Comparison of ENCODE assay signal across 8 cellular contexts in the genomic region with DNA sequence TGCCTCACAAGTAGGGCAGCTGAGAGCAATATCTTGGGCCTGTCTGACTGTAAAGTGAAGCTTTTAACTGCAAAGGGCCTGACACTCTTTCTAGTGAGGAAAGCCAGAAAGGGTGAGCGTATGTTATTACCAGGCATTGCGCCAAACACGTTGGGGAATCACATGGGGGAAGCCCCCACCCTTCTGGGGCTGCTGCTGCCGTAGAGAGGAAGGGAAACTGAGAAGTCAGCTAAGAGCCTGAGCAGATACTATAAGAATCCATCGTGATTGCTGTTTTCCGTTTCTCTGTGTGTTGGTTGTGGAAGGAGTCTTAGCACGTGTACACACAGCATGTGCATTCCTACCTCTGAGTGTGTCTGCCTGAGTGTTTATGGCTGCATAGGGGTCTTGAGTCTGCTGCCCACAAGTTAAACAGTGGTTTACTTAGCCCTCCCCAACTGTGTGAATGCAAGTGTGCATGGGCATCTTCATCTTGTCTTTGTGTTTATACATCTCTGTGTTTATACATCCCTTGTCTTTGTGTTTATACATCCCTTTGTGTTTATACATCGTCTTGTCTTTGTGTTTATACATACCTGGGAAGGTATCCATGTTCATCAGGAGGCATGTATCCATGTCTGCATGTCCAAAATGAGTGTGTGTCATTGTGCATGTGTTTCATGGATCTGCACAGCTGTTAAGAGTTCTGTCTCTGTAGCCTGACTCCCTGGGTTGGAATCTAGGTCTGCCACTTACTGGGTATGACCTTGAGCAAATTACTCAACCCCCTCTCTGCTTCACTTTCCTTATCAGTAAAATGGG. TPM values are rescaled to one million over a fixed set of nuclear protein-coding genes. Genes with fewer than 3 reads are reported as not detected.
DNase-seq lines count a peak whose midpoint lies in the region; ATAC-seq and TF ChIP-seq lines count a peak whose summit lies in the region.

No MANE protein-coding gene starts in this region.

- intact Hi-C loops in ascending aorta (cut with DNase I): no loop called here
- intact Hi-C loops in CD4-positive, alpha-beta memory T cell (cut with micrococcal nuclease): no loop called here

- H3K4me1 ChIP-seq in ascending aorta: no peaks in the 10 kb centered on the region
- H3K4me1 ChIP-seq in CD4-positive, alpha-beta memory T cell (ENCODE audit: insufficient read depth, low read length): no peaks in the 10 kb centered on the region

- H3K27me3 Mint-ChIP-seq in naive thymus-derived CD8-positive, alpha-beta T cell: peaks cover 0 to 15% (median 9%) of the 10 kb centered on the region in 5 donors
- peaks cover 8 to 20% of the 10 kb centered on the region in 2 donors for H3K27me3 Mint-ChIP-seq in CD4-positive, alpha-beta memory T cell

- peaks cover 0 to 23% (median 3%) of the 10 kb centered on the region in 9 donors for H3K9me3 Mint-ChIP-seq in naive thymus-derived CD8-positive, alpha-beta T cell
- H3K9me3 Mint-ChIP-seq in CD4-positive, alpha-beta memory T cell: peaks cover 0 to 11% (median 8%) of the 10 kb centered on the region in 8 donors

- H3K27ac Mint-ChIP-seq in naive thymus-derived CD8-positive, alpha-beta T cell: no peak overlapping the region
- H3K27ac Mint-ChIP-seq in CD4-positive, alpha-beta memory T cell: no peak overlapping the region

- H3K9me3 ChIP-seq in ascending aorta: no peaks in the 10 kb centered on the region
- H3K9me3 ChIP-seq in CD4-positive, alpha-beta memory T cell (ENCODE audit: control insufficient read depth in 1 of 2, low read length in 2 of 2): no peaks in the 10 kb centered on the region

- TF ChIP-seq CTCF in GM06990 (IDR thresholded peaks at IDR 0.05; ENCODE audit: insufficient read depth, low read length, poor library complexity, severe bottlenecking) (no peak), ascending aorta (IDR thresholded peaks at IDR 0.05) (no peak)

- H3K4me3 ChIP-seq in GM06990 (replicated peaks; ENCODE audit: low read depth, low read length) (no peak overlapping the region), ascending aorta (no peak overlapping the region)
- H3K4me3 ChIP-seq in CD4-positive, alpha-beta memory T cell (ENCODE audit: low read length in 2 of 2): no peak overlapping the region

- H3K36me3 ChIP-seq in GM06990 (ENCODE audit: control insufficient read depth, insufficient read depth, low read length) (no peaks in the 10 kb centered on the region), ascending aorta (no peaks in the 10 kb centered on the region)
- H3K36me3 ChIP-seq in CD4-positive, alpha-beta memory T cell (ENCODE audit: insufficient read depth, low read length): no peaks in the 10 kb centered on the region

- POLR2A ChIA-PET in naive thymus-derived CD8-positive, alpha-beta T cell (lab: Charles Lee): no interaction called here
- POLR2A ChIA-PET in CD4-positive, alpha-beta memory T cell (lab: Charles Lee; ENCODE audit: partially characterized antibody): no interaction called here

- H3K27me3 ChIP-seq in GM06990 (replicated peaks; ENCODE audit: control insufficient read depth, insufficient read depth, low read length) (no peaks in the 10 kb centered on the region), ascending aorta (no peaks in the 10 kb centered on the region)
- no peaks in the 10 kb centered on the region for H3K27me3 ChIP-seq in CD4-positive, alpha-beta memory T cell (ENCODE audit: insufficient read depth, low read length)

- H3K4me3 Mint-ChIP-seq in naive thymus-derived CD8-positive, alpha-beta T cell: no peak overlapping the region
- no peak overlapping the region for H3K4me3 Mint-ChIP-seq in CD4-positive, alpha-beta memory T cell

- ATAC-seq in GM21367 (IDR thresholded peaks at IDR 0.05; ENCODE audit: unreplicated experiment): peak; percentile 93
- peak; percentile 87 for ATAC-seq in HG03575 (IDR thresholded peaks at IDR 0.05; ENCODE audit: extremely low read depth, insufficient number of reproducible peaks, low FRiP score, unreplicated experiment)
- ATAC-seq in naive thymus-derived CD8-positive, alpha-beta T cell: peak; percentile 47 to 83

- DNase-seq in GM06990 (ENCODE audit: extremely low read depth, insufficient read length) (peak; percentile 64), ascending aorta (ENCODE audit: low spot score in 2 of 2) (peak; percentile 56 to 74), NCI-H774 (lab: John Stamatoyannopoulos, UW) (no peak), HuH-7.5 (ENCODE audit: low spot score) (no peak)
- peak in 2 of 10 donors; percentile 2 to 28 for DNase-seq in naive thymus-derived CD8-positive, alpha-beta T cell
- DNase-seq in CD4-positive, alpha-beta memory T cell: no peak

- no peak overlapping the region for H3K27ac ChIP-seq in ascending aorta
- H3K27ac ChIP-seq in CD4-positive, alpha-beta memory T cell (ENCODE audit: low read depth, low read length): no peak overlapping the region

- CTCF ChIA-PET in CD4-positive, alpha-beta memory T cell (lab: Charles Lee; ENCODE audit: partially characterized antibody): no interaction called here

- H3K36me3 Mint-ChIP-seq in naive thymus-derived CD8-positive, alpha-beta T cell: peaks cover 0 to 15% (median 2%) of the 10 kb centered on the region in 3 donors
- H3K36me3 Mint-ChIP-seq in CD4-positive, alpha-beta memory T cell: no peaks in the 10 kb centered on the region

- peaks cover 2 to 27% (median 6%) of the 10 kb centered on the region in 4 donors for H3K4me1 Mint-ChIP-seq in naive thymus-derived CD8-positive, alpha-beta T cell
- no peaks in the 10 kb centered on the region for H3K4me1 Mint-ChIP-seq in CD4-positive, alpha-beta memory T cell

RNA-seq across cellular contexts. Expression of gene SIRPA, which starts 50.3 kb away (rescaled TPM):
- 72.8 TPM for total RNA-seq in ascending aorta
- total RNA-seq in naive thymus-derived CD8-positive, alpha-beta T cell: under 1 TPM; 0.82 to 0.86 TPM
- polyA plus RNA-seq in naive thymus-derived CD8-positive, alpha-beta T cell: under 1 TPM in 1 of 3 donors, not detected in 2; 0.04 TPM
- total RNA-seq in CD4-positive, alpha-beta memory T cell: 1 to 10 TPM; 1.8 to 2.4 TPM
- not detected for polyA plus RNA-seq in CD4-positive, alpha-beta memory T cell

Comparison
In these comparisons a context has a peak if more than half of its experiments do, and no peak if none do; other contexts are left out.
1. DNase-seq: peak in GM06990 (single experiment) and ascending aorta (2 of 2); none in NCI-H774 (single experiment), CD4-positive, alpha-beta memory T cell (0 of 5) and HuH-7.5 (single experiment).
2. RNA of gene SIRPA, which starts 50.3 kb away (total RNA-seq): 72.8 TPM in ascending aorta (single experiment); 1.8 to 2.4 TPM in CD4-positive, alpha-beta memory T cell and 0.82 to 0.86 TPM in naive thymus-derived CD8-positive, alpha-beta T cell; every median in the first group is over 10 times any median in the second.
3. Peak in every context shown above with its lines, with median percentiles within 50 percentile points of each other: ATAC-seq.